1 cellular context compared by ENCODE assay signal in the genomic region with DNA sequence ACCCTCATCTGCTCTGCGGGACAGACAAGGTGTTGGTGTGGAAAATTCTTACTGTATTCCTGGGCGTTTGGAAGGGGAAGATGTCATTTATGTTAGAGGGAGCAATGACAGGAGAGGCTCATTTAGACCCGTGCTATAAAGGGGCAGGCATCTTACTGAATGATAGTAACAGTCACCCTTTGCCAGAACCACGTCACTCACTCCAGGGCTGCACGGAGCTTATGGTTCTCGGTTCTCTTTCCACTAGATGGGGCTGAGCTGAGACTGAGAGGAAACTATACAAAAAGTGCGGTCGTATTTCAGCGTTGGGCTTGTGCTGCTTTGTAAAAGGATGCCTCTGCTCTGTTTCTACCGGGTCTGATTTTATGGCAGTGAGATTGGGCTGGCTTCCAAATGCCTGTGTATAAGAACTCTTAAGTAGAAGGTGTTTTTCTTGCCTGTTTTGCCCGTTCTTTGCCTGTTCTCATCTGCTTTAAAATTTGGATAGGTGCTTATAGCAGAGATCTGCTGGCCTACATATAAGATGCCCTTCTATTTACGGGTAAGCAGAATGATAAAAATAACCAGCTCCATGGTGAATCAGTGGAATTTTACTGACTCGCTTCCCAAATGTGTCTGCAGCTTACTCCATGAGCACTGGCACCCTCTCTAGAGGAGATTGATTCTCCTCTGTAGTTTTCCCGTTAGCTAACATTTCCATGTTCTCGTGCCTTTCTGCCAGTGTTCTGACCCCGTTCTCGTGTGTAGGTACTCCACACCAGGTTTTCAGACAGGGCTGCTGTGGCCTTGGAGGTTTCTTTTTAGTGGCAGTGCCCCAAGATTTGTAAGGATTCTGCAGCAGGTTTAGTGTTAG.
TF ChIP-seq lines count a peak whose summit lies in the region.

No MANE protein-coding gene starts in this region.

TF ChIP-seq in HEK293, 187 proteins besides CTCF, POLR2A, EP300 and RAD21 (continued from another document and continues in another):
- TF ChIP-seq, protein P1, sequence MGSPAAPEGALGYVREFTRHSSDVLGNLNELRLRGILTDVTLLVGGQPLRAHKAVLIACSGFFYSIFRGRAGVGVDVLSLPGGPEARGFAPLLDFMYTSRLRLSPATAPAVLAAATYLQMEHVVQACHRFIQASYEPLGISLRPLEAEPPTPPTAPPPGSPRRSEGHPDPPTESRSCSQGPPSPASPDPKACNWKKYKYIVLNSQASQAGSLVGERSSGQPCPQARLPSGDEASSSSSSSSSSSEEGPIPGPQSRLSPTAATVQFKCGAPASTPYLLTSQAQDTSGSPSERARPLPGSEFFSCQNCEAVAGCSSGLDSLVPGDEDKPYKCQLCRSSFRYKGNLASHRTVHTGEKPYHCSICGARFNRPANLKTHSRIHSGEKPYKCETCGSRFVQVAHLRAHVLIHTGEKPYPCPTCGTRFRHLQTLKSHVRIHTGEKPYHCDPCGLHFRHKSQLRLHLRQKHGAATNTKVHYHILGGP (tag by site-specific recombination; IDR thresholded peaks at IDR 0.05) = no peak
- TF ChIP-seq ZNF658 (tag by site-specific recombination; IDR thresholded peaks at IDR 0.05) = no peak
- TF ChIP-seq ZNF654 (tag by site-specific recombination; IDR thresholded peaks at IDR 0.05; ENCODE audit: low read depth) = peak; percentile 22; the same call in 1 of the 2 replicates
- no peak for TF ChIP-seq ZNF585B (tag by site-specific recombination; IDR thresholded peaks at IDR 0.05)
- TF ChIP-seq ZNF624 (tag by site-specific recombination; IDR thresholded peaks at IDR 0.05) = no peak
- no peak for TF ChIP-seq PRDM1 (tag by site-specific recombination; IDR thresholded peaks at IDR 0.05)
- peak; percentile 39; the same call in 1 of the 2 replicates for TF ChIP-seq IKZF3 (tag by site-specific recombination; IDR thresholded peaks at IDR 0.05)
- TF ChIP-seq REPIN1 (tag by site-specific recombination; IDR thresholded peaks at IDR 0.05; ENCODE audit: low read depth) = no peak
- no peak for TF ChIP-seq MEIS1 (CRISPR knock-in tag; IDR thresholded peaks at IDR 0.05; ENCODE audit: borderline replicate concordance)
- TF ChIP-seq ZNF558 (tag by site-specific recombination; IDR thresholded peaks at IDR 0.05) = 0 out of 2 replicates have a peak, but pooled peaks have one; percentile 14
- no peak for TF ChIP-seq KLF16 (tag by site-specific recombination; IDR thresholded peaks at IDR 0.05)
- no peak for TF ChIP-seq ZNF404 (tag by site-specific recombination; IDR thresholded peaks at IDR 0.05)
- TF ChIP-seq, protein P2, sequence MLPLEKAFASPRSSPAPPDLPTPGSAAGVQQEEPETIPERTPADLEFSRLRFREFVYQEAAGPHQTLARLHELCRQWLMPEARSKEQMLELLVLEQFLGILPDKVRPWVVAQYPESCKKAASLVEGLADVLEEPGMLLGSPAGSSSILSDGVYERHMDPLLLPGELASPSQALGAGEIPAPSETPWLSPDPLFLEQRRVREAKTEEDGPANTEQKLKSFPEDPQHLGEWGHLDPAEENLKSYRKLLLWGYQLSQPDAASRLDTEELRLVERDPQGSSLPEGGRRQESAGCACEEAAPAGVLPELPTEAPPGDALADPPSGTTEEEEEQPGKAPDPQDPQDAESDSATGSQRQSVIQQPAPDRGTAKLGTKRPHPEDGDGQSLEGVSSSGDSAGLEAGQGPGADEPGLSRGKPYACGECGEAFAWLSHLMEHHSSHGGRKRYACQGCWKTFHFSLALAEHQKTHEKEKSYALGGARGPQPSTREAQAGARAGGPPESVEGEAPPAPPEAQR (tag by site-specific recombination; IDR thresholded peaks at IDR 0.05) = no peak
- TF ChIP-seq ZNF670 (tag by site-specific recombination; IDR thresholded peaks at IDR 0.05; ENCODE audit: low read depth) = no peak
- no peak for TF ChIP-seq ZNF37A (tag by site-specific recombination; IDR thresholded peaks at IDR 0.05)
- TF ChIP-seq PRDM10 (tag by site-specific recombination; IDR thresholded peaks at IDR 0.05) = peak; percentile 62
- no peak for TF ChIP-seq ZNF701 (tag by site-specific recombination; IDR thresholded peaks at IDR 0.05)
- no peak for TF ChIP-seq BCL11B (tag by site-specific recombination; IDR thresholded peaks at IDR 0.05; ENCODE audit: low read depth)
- TF ChIP-seq ZFHX2 (tag by site-specific recombination; conservative IDR thresholded peaks at IDR 0.05) = no peak
- TF ChIP-seq KLF8 (tag by site-specific recombination; IDR thresholded peaks at IDR 0.05) = 0 out of 2 replicates have a peak, but pooled peaks have one; percentile 12
- no peak for TF ChIP-seq ZFP41 (tag by site-specific recombination; IDR thresholded peaks at IDR 0.05; ENCODE audit: borderline replicate concordance)
- TF ChIP-seq, protein P3, sequence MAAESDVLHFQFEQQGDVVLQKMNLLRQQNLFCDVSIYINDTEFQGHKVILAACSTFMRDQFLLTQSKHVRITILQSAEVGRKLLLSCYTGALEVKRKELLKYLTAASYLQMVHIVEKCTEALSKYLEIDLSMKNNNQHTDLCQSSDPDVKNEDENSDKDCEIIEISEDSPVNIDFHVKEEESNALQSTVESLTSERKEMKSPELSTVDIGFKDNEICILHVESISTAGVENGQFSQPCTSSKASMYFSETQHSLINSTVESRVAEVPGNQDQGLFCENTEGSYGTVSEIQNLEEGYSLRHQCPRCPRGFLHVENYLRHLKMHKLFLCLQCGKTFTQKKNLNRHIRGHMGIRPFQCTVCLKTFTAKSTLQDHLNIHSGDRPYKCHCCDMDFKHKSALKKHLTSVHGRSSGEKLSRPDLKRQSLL (tag by site-specific recombination; IDR thresholded peaks at IDR 0.05) = no peak
- TF ChIP-seq ZNF600 (tag by site-specific recombination; IDR thresholded peaks at IDR 0.05) = peak; percentile 96
- peak; percentile 60 for TF ChIP-seq ZXDB (tag by site-specific recombination; IDR thresholded peaks at IDR 0.05)
- TF ChIP-seq ZNF639 (tag by site-specific recombination; IDR thresholded peaks at IDR 0.05) = no peak; the same call in 1 of the 2 replicates
- TF ChIP-seq ZNF571 (tag by site-specific recombination; IDR thresholded peaks at IDR 0.05) = no peak
- TF ChIP-seq ZNF776 (tag by site-specific recombination; IDR thresholded peaks at IDR 0.05; ENCODE audit: borderline replicate concordance) = no peak
- TF ChIP-seq ZNF692 (tag by site-specific recombination; IDR thresholded peaks at IDR 0.05) = peak; percentile 49; the same call in 1 of the 2 replicates
- no peak for TF ChIP-seq ZNF174 (tag by site-specific recombination; IDR thresholded peaks at IDR 0.05)
- TF ChIP-seq HOXC10 (CRISPR knock-in tag; IDR thresholded peaks at IDR 0.05) = no peak
- TF ChIP-seq ZBTB21 (tag by site-specific recombination; IDR thresholded peaks at IDR 0.05) = peak; percentile 81
- TF ChIP-seq ZNF792 (tag by site-specific recombination; IDR thresholded peaks at IDR 0.05) = no peak
- TF ChIP-seq ZNF501 (tag by site-specific recombination; IDR thresholded peaks at IDR 0.05) = no peak
- no peak for TF ChIP-seq ZNF391 (tag by site-specific recombination; IDR thresholded peaks at IDR 0.05; ENCODE audit: borderline replicate concordance, low read depth)
- no peak for TF ChIP-seq ZNF544 (tag by site-specific recombination; IDR thresholded peaks at IDR 0.05)
- TF ChIP-seq ZNF621 (tag by site-specific recombination; IDR thresholded peaks at IDR 0.05) = no peak
- no peak for TF ChIP-seq ZNF302 (tag by site-specific recombination; IDR thresholded peaks at IDR 0.05; ENCODE audit: low read depth)
- TF ChIP-seq ZNF2 (tag by site-specific recombination; IDR thresholded peaks at IDR 0.05) = peak; percentile 84
- TF ChIP-seq, protein P4, sequence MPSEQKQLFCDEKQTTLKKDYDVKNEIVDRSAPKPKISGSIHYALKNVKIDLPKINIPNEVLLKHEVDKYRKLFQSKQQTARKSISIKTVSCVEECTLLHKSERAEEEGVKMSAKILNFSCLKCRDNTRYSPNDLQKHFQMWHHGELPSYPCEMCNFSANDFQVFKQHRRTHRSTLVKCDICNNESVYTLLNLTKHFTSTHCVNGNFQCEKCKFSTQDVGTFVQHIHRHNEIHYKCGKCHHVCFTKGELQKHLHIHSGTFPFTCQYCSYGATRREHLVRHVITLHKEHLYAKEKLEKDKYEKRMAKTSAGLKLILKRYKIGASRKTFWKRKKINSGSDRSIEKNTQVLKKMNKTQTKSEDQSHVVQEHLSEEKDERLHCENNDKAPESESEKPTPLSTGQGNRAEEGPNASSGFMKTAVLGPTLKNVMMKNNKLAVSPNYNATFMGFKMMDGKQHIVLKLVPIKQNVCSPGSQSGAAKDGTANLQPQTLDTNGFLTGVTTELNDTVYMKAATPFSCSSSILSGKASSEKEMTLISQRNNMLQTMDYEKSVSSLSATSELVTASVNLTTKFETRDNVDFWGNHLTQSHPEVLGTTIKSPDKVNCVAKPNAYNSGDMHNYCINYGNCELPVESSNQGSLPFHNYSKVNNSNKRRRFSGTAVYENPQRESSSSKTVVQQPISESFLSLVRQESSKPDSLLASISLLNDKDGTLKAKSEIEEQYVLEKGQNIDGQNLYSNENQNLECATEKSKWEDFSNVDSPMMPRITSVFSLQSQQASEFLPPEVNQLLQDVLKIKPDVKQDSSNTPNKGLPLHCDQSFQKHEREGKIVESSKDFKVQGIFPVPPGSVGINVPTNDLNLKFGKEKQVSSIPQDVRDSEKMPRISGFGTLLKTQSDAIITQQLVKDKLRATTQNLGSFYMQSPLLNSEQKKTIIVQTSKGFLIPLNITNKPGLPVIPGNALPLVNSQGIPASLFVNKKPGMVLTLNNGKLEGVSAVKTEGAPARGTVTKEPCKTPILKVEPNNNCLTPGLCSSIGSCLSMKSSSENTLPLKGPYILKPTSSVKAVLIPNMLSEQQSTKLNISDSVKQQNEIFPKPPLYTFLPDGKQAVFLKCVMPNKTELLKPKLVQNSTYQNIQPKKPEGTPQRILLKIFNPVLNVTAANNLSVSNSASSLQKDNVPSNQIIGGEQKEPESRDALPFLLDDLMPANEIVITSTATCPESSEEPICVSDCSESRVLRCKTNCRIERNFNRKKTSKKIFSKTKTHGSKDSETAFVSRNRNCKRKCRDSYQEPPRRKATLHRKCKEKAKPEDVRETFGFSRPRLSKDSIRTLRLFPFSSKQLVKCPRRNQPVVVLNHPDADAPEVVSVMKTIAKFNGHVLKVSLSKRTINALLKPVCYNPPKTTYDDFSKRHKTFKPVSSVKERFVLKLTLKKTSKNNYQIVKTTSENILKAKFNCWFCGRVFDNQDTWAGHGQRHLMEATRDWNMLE (tag by site-specific recombination; conservative IDR thresholded peaks at IDR 0.05; ENCODE audit: low read depth) = peak; percentile 25; the same call in 1 of the 2 replicates
- TF ChIP-seq ZNF530 (tag by site-specific recombination; IDR thresholded peaks at IDR 0.05; ENCODE audit: low read depth) = no peak
- no peak for TF ChIP-seq EGR2 (tag by site-specific recombination; IDR thresholded peaks at IDR 0.05; ENCODE audit: low read depth)
- no peak for TF ChIP-seq ZNF146 (tag by site-specific recombination; IDR thresholded peaks at IDR 0.05)
- TF ChIP-seq SCRT2 (tag by site-specific recombination; IDR thresholded peaks at IDR 0.05) = no peak
- TF ChIP-seq ZNF362 (tag by site-specific recombination; IDR thresholded peaks at IDR 0.05) = no peak
- TF ChIP-seq HOXD13 (CRISPR knock-in tag; IDR thresholded peaks at IDR 0.05; ENCODE audit: borderline replicate concordance) = no peak
- TF ChIP-seq ZNF560 (tag by site-specific recombination; IDR thresholded peaks at IDR 0.05; ENCODE audit: borderline replicate concordance) = no peak
- no peak for TF ChIP-seq ZNF121 (tag by site-specific recombination; IDR thresholded peaks at IDR 0.05)
